In the genomic region with DNA sequence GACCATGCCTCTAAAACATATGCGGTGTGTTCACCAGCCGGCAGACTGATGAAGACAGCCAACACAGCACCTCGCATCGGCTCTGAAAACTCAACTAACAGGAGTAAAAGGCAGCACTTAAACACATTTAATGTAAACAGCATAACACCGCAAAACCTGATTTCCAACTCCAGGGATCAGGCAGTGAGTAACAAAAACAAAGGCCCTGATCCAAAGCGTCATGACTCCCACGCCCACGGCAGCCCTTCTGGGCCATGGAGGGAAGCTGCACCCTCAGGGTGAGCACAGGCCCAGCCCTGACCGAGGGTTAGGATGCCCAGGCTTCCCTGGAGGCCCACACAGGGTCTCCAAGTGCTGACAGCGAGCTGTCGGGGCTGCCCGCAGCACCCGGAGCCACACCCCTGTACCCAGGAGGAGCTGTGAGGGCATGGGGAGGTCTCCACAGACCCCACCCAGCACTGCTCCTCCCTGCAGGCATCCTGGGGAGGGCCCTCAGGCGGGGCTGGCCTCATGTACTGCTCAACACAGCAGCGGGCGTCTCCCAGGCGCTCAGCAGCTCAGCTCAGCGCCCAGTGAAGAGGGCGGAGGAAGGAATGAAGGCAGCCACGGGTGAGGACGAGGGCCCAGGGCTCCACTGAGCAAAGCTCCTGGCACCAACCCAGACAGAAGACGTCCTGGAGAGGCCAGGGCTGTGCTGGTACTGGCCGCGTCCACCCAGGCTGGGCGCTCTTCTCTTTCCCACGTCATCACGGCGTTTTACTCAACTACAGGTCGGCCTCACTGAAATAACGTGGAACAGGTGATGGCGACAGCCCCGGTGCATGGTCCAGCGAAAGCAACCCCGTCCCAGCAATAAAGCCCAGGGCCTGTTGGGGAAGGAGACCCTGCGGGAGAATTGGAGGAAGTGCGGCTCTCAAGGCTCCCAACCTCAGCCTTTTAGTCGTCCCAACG, we compare ENCODE assay signal across 8 cellular contexts. TPM values are rescaled to one million over a fixed set of nuclear protein-coding genes. Genes with fewer than 3 reads are reported as not detected.
DNase-seq lines count a peak whose midpoint lies in the region; ATAC-seq and TF ChIP-seq lines count a peak whose summit lies in the region.

No MANE protein-coding gene starts in this region.

- CTCF ChIA-PET in CD8-positive, alpha-beta T cell (lab: Charles Lee), result interaction anchor here (0.7 kb wide), 1 partner anchor 21 kb away, joined by 3 read pairs; no protein-coding TSS in a partner anchor
- CTCF ChIA-PET in SK-N-SH (lab: Yijun Ruan, JAX), result interaction anchor here (0.7 to 1.3 kb wide), 4 partner anchors 14 to 53 kb away, joined by 3 to 4 read pairs (median 4); no protein-coding TSS in a partner anchor

- peak overlapping the region; percentile 92 for H3K27ac Mint-ChIP-seq in CD8-positive, alpha-beta T cell

- no peak overlapping the region for H3K4me3 ChIP-seq in CD8-positive, alpha-beta T cell (ENCODE audit: low read depth, low read length)
- H3K4me3 ChIP-seq in SK-N-SH (ENCODE audit: low read depth in 2 of 2, low read length in 1 of 2) (no peak overlapping the region), fibroblast of mammary gland (ENCODE audit: control insufficient read depth, low read depth, low read length) (no peak overlapping the region), ovary (no peak overlapping the region)

- no peak for TF ChIP-seq POLR2A in ovary (IDR thresholded peaks at IDR 0.05)

- peak overlapping the region; percentile 34; the same call in 1 of the 2 replicates for H3K4me2 ChIP-seq in SK-N-SH

- no peaks in the 10 kb centered on the region for H3K9me2 ChIP-seq in SK-N-SH

- ATAC-seq in CD8-positive, alpha-beta T cell, result peak; percentile 74
- ATAC-seq in HG03039 (IDR thresholded peaks at IDR 0.05; ENCODE audit: unreplicated experiment), result no peak
- ATAC-seq in HG03342 (IDR thresholded peaks at IDR 0.05; ENCODE audit: unreplicated experiment), result no peak

- H3K27me3 Mint-ChIP-seq in CD8-positive, alpha-beta T cell (ENCODE audit: low read depth), result no peaks in the 10 kb centered on the region

- H3K4me1 ChIP-seq in CD8-positive, alpha-beta T cell (ENCODE audit: insufficient read depth, low read length), result peaks cover 61% of the 10 kb centered on the region
- peaks cover 7 to 21% of the 10 kb centered on the region in 2 experiments; a peak in 3 of 4 replicates for H3K4me1 ChIP-seq in SK-N-SH (ENCODE audit: control insufficient read depth in 1 of 2, insufficient read depth in 2 of 2, low read depth in 1 of 2, low read length in 1 of 2)
- peaks cover 6% of the 10 kb centered on the region for H3K4me1 ChIP-seq in ovary (ENCODE audit: insufficient read depth)

- H3K79me2 ChIP-seq in SK-N-SH (ENCODE audit: insufficient read depth), result peaks cover 87% of the 10 kb centered on the region

- H3F3A ChIP-seq in SK-N-SH (replicated peaks; ENCODE audit: insufficient read depth), result no peaks in the 10 kb centered on the region

- WGBS in SK-N-SH (ENCODE audit: low lambda C conversion rate), result 90% methylated on average over 25 of the region's 38 CpGs
- 69 to 73% (median 69%) methylated on average over 37 to 38 of the region's 38 CpGs for WGBS in ovary, 3 donors

- peaks cover 68% of the 10 kb centered on the region for H3K36me3 Mint-ChIP-seq in CD8-positive, alpha-beta T cell

- peak overlapping the region; percentile 17; the same call in 1 of the 2 replicates for H3K9ac ChIP-seq in SK-N-SH

- no peaks in the 10 kb centered on the region for H3K9me3 Mint-ChIP-seq in CD8-positive, alpha-beta T cell

- TF ChIP-seq RAD21 in SK-N-SH (IDR thresholded peaks at IDR 0.05; ENCODE audit: low read length), result no peak

- TF ChIP-seq EP300 in SK-N-SH (IDR thresholded peaks at IDR 0.05; ENCODE audit: borderline replicate concordance in 1 of 2, low read depth in 1 of 2, low read length in 1 of 2) (no peak), ovary (IDR thresholded peaks at IDR 0.05) (no peak)

- peak in 2 of 7 experiments; percentile 42 to 48 for DNase-seq in CD8-positive, alpha-beta T cell
- no peak for DNase-seq in SK-N-SH
- DNase-seq in fibroblast of mammary gland (ENCODE audit: low read depth), result peak; percentile 95
- DNase-seq in ovary, result peak; percentile 12 to 42 (median 30)
- no peak for DNase-seq in MV-4-11 (lab: John Stamatoyannopoulos, UW)
- no peak for DNase-seq in DMS79 (lab: John Stamatoyannopoulos, UW)

- TF ChIP-seq CTCF in CD8-positive, alpha-beta T cell (IDR thresholded peaks at IDR 0.05), result no peak
- TF ChIP-seq CTCF in SK-N-SH (IDR thresholded peaks at IDR 0.05), result no peak
- TF ChIP-seq CTCF in fibroblast of mammary gland (conservative IDR thresholded peaks at IDR 0.05; ENCODE audit: control insufficient read depth, insufficient read depth, low read depth, low read length), result no peak
- TF ChIP-seq CTCF in ovary (IDR thresholded peaks at IDR 0.05), result no peak

- H3K27me3 ChIP-seq in CD8-positive, alpha-beta T cell (ENCODE audit: insufficient read depth, low read length), result no peaks in the 10 kb centered on the region
- H3K27me3 ChIP-seq in SK-N-SH (ENCODE audit: insufficient read depth) (no peaks in the 10 kb centered on the region), ovary (no peaks in the 10 kb centered on the region)

- H3K27ac ChIP-seq in CD8-positive, alpha-beta T cell (ENCODE audit: low read depth, low read length), result peak overlapping the region; percentile 2
- H3K27ac ChIP-seq in SK-N-SH (ENCODE audit: low read depth in 2 of 2, low read length in 1 of 2) (peak overlapping the region; percentile 61 to 82), ovary (no peak overlapping the region)

- H2AFZ ChIP-seq in SK-N-SH (ENCODE audit: low read depth), result no peak overlapping the region

- POLR2A ChIA-PET in CD8-positive, alpha-beta T cell (lab: Charles Lee), result interaction anchor here (0.9 to 1.2 kb wide), 2 partner anchors 11 to 32 kb away, joined by 3 to 4 read pairs; no protein-coding TSS in a partner anchor
- POLR2A ChIA-PET in SK-N-SH (lab: Yijun Ruan, JAX), result interaction anchor here (1.0 kb wide), 1 partner anchor 14 kb away, joined by 5 read pairs; no protein-coding TSS in a partner anchor

- H4K20me1 ChIP-seq in SK-N-SH (ENCODE audit: insufficient read depth), result peaks cover 72% of the 10 kb centered on the region

- H3K4me1 Mint-ChIP-seq in CD8-positive, alpha-beta T cell (ENCODE audit: low read depth), result peaks cover 65% of the 10 kb centered on the region

- H3K9me3 ChIP-seq in CD8-positive, alpha-beta T cell (ENCODE audit: low read length), result no peaks in the 10 kb centered on the region
- H3K9me3 ChIP-seq in SK-N-SH (no peaks in the 10 kb centered on the region), ovary (no peaks in the 10 kb centered on the region)

- H3K36me3 ChIP-seq in CD8-positive, alpha-beta T cell (ENCODE audit: insufficient read depth, low read length), result peaks cover 37% of the 10 kb centered on the region
- peaks cover 12 to 24% of the 10 kb centered on the region in 2 experiments for H3K36me3 ChIP-seq in SK-N-SH (replicated peaks in 1 of 2; ENCODE audit: control insufficient read depth in 1 of 2, insufficient read depth in 2 of 2, low read length in 1 of 2)
- H3K36me3 ChIP-seq in ovary, result no peaks in the 10 kb centered on the region

- H3K4me3 Mint-ChIP-seq in CD8-positive, alpha-beta T cell, result peak overlapping the region; percentile 42

- intact Hi-C loops in CD8-positive, alpha-beta T cell (cut with DNase I, micrococcal nuclease), result loop anchor here in 1 of 2 experiments (2.0 kb wide), 1 partner anchor 16 kb away; no protein-coding TSS in a partner anchor
- intact Hi-C loops in ovary (cut with DNase I), result no loop called here

TF ChIP-seq in SK-N-SH, 30 proteins besides CTCF, POLR2A, EP300 and RAD21:
- no peak for TF ChIP-seq SMC3 (IDR thresholded peaks at IDR 0.05; ENCODE audit: low read depth, low read length)
- TF ChIP-seq, protein P1, sequence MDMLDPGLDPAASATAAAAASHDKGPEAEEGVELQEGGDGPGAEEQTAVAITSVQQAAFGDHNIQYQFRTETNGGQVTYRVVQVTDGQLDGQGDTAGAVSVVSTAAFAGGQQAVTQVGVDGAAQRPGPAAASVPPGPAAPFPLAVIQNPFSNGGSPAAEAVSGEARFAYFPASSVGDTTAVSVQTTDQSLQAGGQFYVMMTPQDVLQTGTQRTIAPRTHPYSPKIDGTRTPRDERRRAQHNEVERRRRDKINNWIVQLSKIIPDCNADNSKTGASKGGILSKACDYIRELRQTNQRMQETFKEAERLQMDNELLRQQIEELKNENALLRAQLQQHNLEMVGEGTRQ (IDR thresholded peaks at IDR 0.05; ENCODE audit: borderline replicate concordance, low read depth, low read length), result no peak
- no peak for TF ChIP-seq RFX5 (IDR thresholded peaks at IDR 0.05; ENCODE audit: low read length)
- TF ChIP-seq, protein P2, sequence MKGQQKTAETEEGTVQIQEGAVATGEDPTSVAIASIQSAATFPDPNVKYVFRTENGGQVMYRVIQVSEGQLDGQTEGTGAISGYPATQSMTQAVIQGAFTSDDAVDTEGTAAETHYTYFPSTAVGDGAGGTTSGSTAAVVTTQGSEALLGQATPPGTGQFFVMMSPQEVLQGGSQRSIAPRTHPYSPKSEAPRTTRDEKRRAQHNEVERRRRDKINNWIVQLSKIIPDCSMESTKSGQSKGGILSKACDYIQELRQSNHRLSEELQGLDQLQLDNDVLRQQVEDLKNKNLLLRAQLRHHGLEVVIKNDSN (IDR thresholded peaks at IDR 0.05; ENCODE audit: borderline replicate concordance, low read depth), result no peak
- TF ChIP-seq MXI1 (IDR thresholded peaks at IDR 0.05; ENCODE audit: low read depth, low read length), result no peak
- TF ChIP-seq, protein P3, sequence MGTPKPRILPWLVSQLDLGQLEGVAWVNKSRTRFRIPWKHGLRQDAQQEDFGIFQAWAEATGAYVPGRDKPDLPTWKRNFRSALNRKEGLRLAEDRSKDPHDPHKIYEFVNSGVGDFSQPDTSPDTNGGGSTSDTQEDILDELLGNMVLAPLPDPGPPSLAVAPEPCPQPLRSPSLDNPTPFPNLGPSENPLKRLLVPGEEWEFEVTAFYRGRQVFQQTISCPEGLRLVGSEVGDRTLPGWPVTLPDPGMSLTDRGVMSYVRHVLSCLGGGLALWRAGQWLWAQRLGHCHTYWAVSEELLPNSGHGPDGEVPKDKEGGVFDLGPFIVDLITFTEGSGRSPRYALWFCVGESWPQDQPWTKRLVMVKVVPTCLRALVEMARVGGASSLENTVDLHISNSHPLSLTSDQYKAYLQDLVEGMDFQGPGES (IDR thresholded peaks at IDR 0.05; ENCODE audit: low read depth, low read length), result no peak
- TF ChIP-seq FOXM1 (IDR thresholded peaks at IDR 0.05; ENCODE audit: low read depth), result no peak
- no peak for TF ChIP-seq MEF2A (IDR thresholded peaks at IDR 0.05; ENCODE audit: borderline replicate concordance, low read depth)
- TF ChIP-seq YY1 (IDR thresholded peaks at IDR 0.05; ENCODE audit: low read depth), result no peak
- no peak for TF ChIP-seq EZH2phosphoT487 (IDR thresholded peaks at IDR 0.05; ENCODE audit: borderline replicate concordance, low read depth)
- TF ChIP-seq POLR2AphosphoS5 (IDR thresholded peaks at IDR 0.05; ENCODE audit: low read depth, low read length), result no peak
- TF ChIP-seq FOSL2 (IDR thresholded peaks at IDR 0.05; ENCODE audit: borderline replicate concordance, low read depth), result no peak

RNA-seq across cellular contexts. Expression of a gene that starts 53.6 kb away (rescaled TPM):
- total RNA-seq in CD8-positive, alpha-beta T cell, result 100 to 1,000 TPM; 144 TPM
- polyA plus RNA-seq in SK-N-SH (2012; rRNA removed) (23.9 and 25.1 TPM in 2 replicates), ovary (1 to 10 TPM; 6.8 to 9.8 TPM)
- polyA plus RNA-seq in SK-N-SH (2012; cell fraction: cytosol; rRNA removed), result 17.3 and 20.8 TPM in 2 replicates
- 26.8 and 31.9 TPM in 2 replicates for polyA plus RNA-seq in SK-N-SH (2012; cell fraction: nucleus; rRNA removed)
- 10 to 100 TPM in 3 of 7 donors, 1 to 10 TPM in 4; 5.4 to 16.9 (median 9.4) TPM for total RNA-seq in ovary

Comparison
In these comparisons a context has a peak if more than half of its experiments do, and no peak if none do; other contexts are left out.
1. DNase-seq: peak in fibroblast of mammary gland (single experiment) and ovary (5 of 5); none in SK-N-SH (single experiment), MV-4-11 (single experiment) and DMS79 (single experiment).
2. H3K27ac ChIP-seq: peak in CD8-positive, alpha-beta T cell (single experiment) and SK-N-SH (2 of 2); none in ovary (0 of 2).
3. RNA of a gene that starts 53.6 kb away (total RNA-seq): 144 TPM in CD8-positive, alpha-beta T cell; 5.4 to 16.9 TPM in ovary; every median in the first group is over 4 times any median in the second.